ENCODE assay signal across 30 cellular contexts in the genomic region with DNA sequence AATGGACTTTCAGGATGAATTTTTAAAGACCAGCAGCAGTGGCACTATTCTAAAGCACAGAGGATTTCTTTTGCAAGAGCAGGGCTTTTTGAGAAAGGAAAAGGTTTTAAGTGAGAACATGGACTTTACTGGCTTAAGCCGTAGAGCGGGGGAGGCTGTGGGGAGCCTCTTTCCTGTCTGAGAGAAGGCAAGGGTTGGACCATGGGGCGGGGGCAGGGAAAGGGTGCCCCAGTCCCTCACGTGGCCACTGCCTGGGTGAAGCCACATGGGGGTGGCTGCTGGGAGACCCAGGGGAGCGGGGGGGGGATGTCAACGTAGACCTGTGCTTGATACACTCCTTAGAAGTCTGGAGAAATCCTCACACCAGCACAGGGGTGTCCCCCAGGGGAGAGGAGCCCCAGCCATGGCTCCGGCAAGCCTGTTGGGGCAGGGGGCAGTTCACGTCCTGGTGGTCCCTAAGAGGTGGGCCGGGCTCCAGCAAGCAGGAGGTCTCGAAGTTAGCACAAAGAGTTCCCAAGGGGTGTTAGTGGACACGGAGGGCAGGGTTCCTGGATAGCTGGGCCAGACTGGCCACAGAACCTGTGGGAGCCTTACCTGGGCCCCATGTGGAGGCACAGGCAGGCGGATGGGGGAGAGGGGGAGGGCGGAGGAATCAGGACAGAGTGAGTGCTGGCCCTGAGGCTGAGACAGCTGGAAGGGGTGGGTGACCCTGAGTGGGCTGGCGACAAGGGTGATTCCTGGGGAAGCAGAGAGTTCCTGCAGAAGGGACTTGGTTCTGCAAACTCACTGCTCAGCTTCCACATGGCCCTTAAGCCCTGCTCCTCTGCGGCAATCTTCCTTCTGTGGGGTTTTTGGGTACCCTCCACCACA. TPM values are rescaled to one million over a fixed set of nuclear protein-coding genes. Genes with fewer than 3 reads are reported as not detected.
"Had no signal": no experiment of that assay in that cellular context is flagged by ENCODE, and none has a peak within 500 bp of the region (broad histone marks: within the 10 kb centered on the region; RNA-seq: fewer than 3 reads in every experiment).

No MANE protein-coding gene starts in this region.

- ATAC-seq: activated CD8-positive, alpha-beta T cell treated with anti-CD3 and anti-CD28 coated beads for 36 hours; activated naive CD8-positive, alpha-beta T cell treated with anti-CD3 and anti-CD28 coated beads, Interleukin-2, amount 50 U/mL, for 24 hours; activated T-cell treated with anti-CD3 and anti-CD28 coated beads, Interleukin-2, amount 50 U/mL, for 4 hours; activated T-helper 17 cell treated with anti-CD3 and anti-CD28 coated beads, Interleukin-2, amount 50 U/mL, for 72 hours; mucosa of descending colon; psoas muscle; stimulated activated effector memory CD8-positive, alpha-beta T cell treated with anti-CD3 and anti-CD28 coated beads, Interleukin-12 subunit alpha, Interleukin-12 subunit beta, amount 100 ng/mL, for 72 hours; stimulated activated naive CD8-positive, alpha-beta T cell treated with anti-CD3 and anti-CD28 coated beads, Interleukin-15, amount 100 ng/mL, for 72 hours; T-helper 17 cell had no signal

- H3K4me1 Mint-ChIP-seq: activated CD4-positive, alpha-beta T cell treated with anti-CD3 and anti-CD28 coated beads, Interleukin-2, amount 10 ng/mL, durations not matched to agents 7 days and 5 days; activated naive CD8-positive, alpha-beta T cell treated with anti-CD3 and anti-CD28 coated beads, Interleukin-2, amount 50 U/mL, for 24 hours; activated T-helper 17 cell treated with anti-CD3 and anti-CD28 coated beads, Interleukin-2, amount 50 U/mL, for 72 hours; central memory CD8-positive, alpha-beta T cell; stimulated activated effector memory CD8-positive, alpha-beta T cell treated with anti-CD3 and anti-CD28 coated beads, Interleukin-12 subunit alpha, Interleukin-12 subunit beta, amount 100 ng/mL, for 72 hours; stimulated activated naive CD8-positive, alpha-beta T cell treated with anti-CD3 and anti-CD28 coated beads, Interleukin-15, amount 100 ng/mL, for 72 hours; T-helper 17 cell had no signal

- H3K36me3 Mint-ChIP-seq: stimulated activated effector memory CD8-positive, alpha-beta T cell treated with anti-CD3 and anti-CD28 coated beads, Interleukin-12 subunit alpha, Interleukin-12 subunit beta, amount 100 ng/mL, for 72 hours had no signal

- H3K27ac Mint-ChIP-seq: activated CD4-positive, alpha-beta T cell treated with anti-CD3 and anti-CD28 coated beads, Interleukin-2, amount 10 ng/mL, durations not matched to agents 7 days and 5 days; activated CD8-positive, alpha-beta T cell treated with anti-CD3 and anti-CD28 coated beads for 36 hours; activated naive CD8-positive, alpha-beta T cell treated with anti-CD3 and anti-CD28 coated beads, Interleukin-2, amount 50 U/mL, for 24 hours; activated T-helper 17 cell treated with anti-CD3 and anti-CD28 coated beads, Interleukin-2, amount 50 U/mL, for 72 hours; stimulated activated effector memory CD8-positive, alpha-beta T cell treated with anti-CD3 and anti-CD28 coated beads, Interleukin-12 subunit alpha, Interleukin-12 subunit beta, amount 100 ng/mL, for 72 hours; T-helper 17 cell had no signal

- H3K27me3 Mint-ChIP-seq: activated CD4-positive, alpha-beta T cell treated with anti-CD3 and anti-CD28 coated beads, Interleukin-2, amount 10 ng/mL, durations not matched to agents 7 days and 5 days had no signal

- H3K9me3 Mint-ChIP-seq: activated naive CD8-positive, alpha-beta T cell treated with anti-CD3 and anti-CD28 coated beads, Interleukin-2, amount 50 U/mL, for 24 hours; central memory CD8-positive, alpha-beta T cell had no signal

- H3K27me3 ChIP-seq: thyroid gland, upper lobe of left lung had no signal

- H2AFZ ChIP-seq: parathyroid adenoma had no signal

- H3K4me3 ChIP-seq: esophagus muscularis mucosa, left ventricle myocardium inferior, mucosa of descending colon, psoas muscle, sigmoid colon, thyroid gland, upper lobe of left lung had no signal

- H3K79me2 ChIP-seq: parathyroid adenoma had no signal

- H3K27ac ChIP-seq: esophagus muscularis mucosa, left ventricle myocardium inferior, parathyroid adenoma, psoas muscle, sigmoid colon, thyroid gland, upper lobe of left lung had no signal

- DNase-seq: activated CD4-positive, alpha-beta T cell treated with anti-CD3 and anti-CD28 coated beads for 1 hour; activated CD4-positive, alpha-beta T cell treated with anti-CD3 and anti-CD28 coated beads, Interleukin-2, amount 10 ng/mL, durations not matched to agents 7 days and 5 days; activated CD8-positive, alpha-beta T cell treated with anti-CD3 and anti-CD28 coated beads for 36 hours; activated gamma-delta T cell treated with Interleukin-2 at 50 U/mL for 16 hours; activated naive CD4-positive, alpha-beta T cell treated with anti-CD3 and anti-CD28 coated beads, Interleukin-2, amount 50 U/mL, for 16 hours; activated naive CD8-positive, alpha-beta T cell treated with anti-CD3 and anti-CD28 coated beads, Interleukin-2, amount 50 U/mL, for 24 hours; activated T-cell treated with anti-CD3 and anti-CD28 coated beads, Interleukin-2, amount 50 U/mL, for 4 hours; amygdala; dermis blood vessel endothelial cell; effector CD4-positive, alpha-beta T cell; foreskin melanocyte; left ventricle myocardium inferior; nucleus accumbens; psoas muscle; sigmoid colon; small intestine; stimulated activated CD4-positive, alpha-beta T cell treated with anti-CD3 and anti-CD28 coated beads, Interleukin-4, amount 100 ng/mL, for 24 hours; stimulated activated naive CD8-positive, alpha-beta T cell treated with anti-CD3 and anti-CD28 coated beads, Interleukin-15, amount 100 ng/mL, for 72 hours; substantia nigra; T-helper 17 cell; T1000; thyroid gland; upper lobe of left lung had no signal

- H3K4me1 ChIP-seq: esophagus muscularis mucosa, left ventricle myocardium inferior, parathyroid adenoma, sigmoid colon, thyroid gland, upper lobe of left lung had no signal

- H3K9me3 ChIP-seq: thyroid gland had no signal

- H3K9ac ChIP-seq: parathyroid adenoma had no signal

- H3K4me3 Mint-ChIP-seq: activated CD4-positive, alpha-beta T cell treated with anti-CD3 and anti-CD28 coated beads, Interleukin-2, amount 10 ng/mL, durations not matched to agents 7 days and 5 days; activated CD8-positive, alpha-beta T cell treated with anti-CD3 and anti-CD28 coated beads for 36 hours; activated naive CD8-positive, alpha-beta T cell treated with anti-CD3 and anti-CD28 coated beads, Interleukin-2, amount 50 U/mL, for 24 hours; activated T-cell treated with anti-CD3 and anti-CD28 coated beads, Interleukin-2, amount 50 U/mL, for 4 hours; activated T-helper 17 cell treated with anti-CD3 and anti-CD28 coated beads, Interleukin-2, amount 50 U/mL, for 72 hours; central memory CD8-positive, alpha-beta T cell; stimulated activated effector memory CD8-positive, alpha-beta T cell treated with anti-CD3 and anti-CD28 coated beads, Interleukin-12 subunit alpha, Interleukin-12 subunit beta, amount 100 ng/mL, for 72 hours; stimulated activated naive CD8-positive, alpha-beta T cell treated with anti-CD3 and anti-CD28 coated beads, Interleukin-15, amount 100 ng/mL, for 72 hours; T-helper 17 cell had no signal

- H3K36me3 ChIP-seq: esophagus muscularis mucosa, sigmoid colon, thyroid gland, upper lobe of left lung had no signal

RNA-seq across cellular contexts. Expression of a gene that starts 36.9 kb away (rescaled TPM):
- total RNA-seq: myocyte, T-helper 17 cell had no signal
